Comparison of ENCODE assay signal across 18 cellular contexts in genomic region chr6:168050861-168051586, GRCh38. TPM values are rescaled to one million over a fixed set of nuclear protein-coding genes. Genes with fewer than 3 reads are reported as not detected.
DNase-seq lines count a peak whose midpoint lies in the region; ATAC-seq, FAIRE-seq and TF ChIP-seq lines count a peak whose summit lies in the region.
"Had no signal": no experiment of that assay in that cellular context is flagged by ENCODE, and none has a peak within 500 bp of the region (broad histone marks: within the 10 kb centered on the region; RNA-seq: fewer than 3 reads in every experiment).

No MANE protein-coding gene starts in this region.

- H3K4me2 ChIP-seq in neuronal stem cell (ENCODE audit: insufficient read depth, low read length, poor library complexity, severe bottlenecking) = no peak overlapping the region

- POLR2A ChIA-PET in activated CD4-positive, alpha-beta memory T cell treated with anti-CD3 and anti-CD28 coated beads for 36 hours (lab: Charles Lee) = no interaction called here

- no peak for ATAC-seq in HG02981 (IDR thresholded peaks at IDR 0.05; ENCODE audit: unreplicated experiment)

- H3K14ac ChIP-seq in neuronal stem cell (ENCODE audit: low read length) = peak overlapping the region; percentile 67

- peak overlapping the region; percentile 75 for H2BK120ac ChIP-seq in neuronal stem cell (ENCODE audit: low read depth, low read length)

- H3K4me1 Mint-ChIP-seq in activated CD4-positive, alpha-beta memory T cell treated with anti-CD3 and anti-CD28 coated beads for 36 hours (ENCODE audit: low read depth) = no peaks in the 10 kb centered on the region
- H3K4me1 Mint-ChIP-seq: activated naive CD8-positive, alpha-beta T cell treated with anti-CD3 and anti-CD28 coated beads, Interleukin-2, amount 10 ng/mL, durations not matched to agents 7 days and 5 days; neural crest cell had no signal

- peak; percentile 18 for TF ChIP-seq CTCF in foreskin fibroblast (IDR thresholded peaks at IDR 0.05; ENCODE audit: low read depth, low read length)

- H3K9me3 ChIP-seq in neuronal stem cell (replicated peaks in 1 of 2; ENCODE audit: control insufficient read depth in 2 of 2, insufficient read depth in 1 of 2, low read depth in 1 of 2, low read length in 2 of 2) = no peaks in the 10 kb centered on the region
- H3K9me3 ChIP-seq: colonic mucosa, thoracic aorta had no signal

- no peaks in the 10 kb centered on the region for H3K27me3 Mint-ChIP-seq in activated CD4-positive, alpha-beta memory T cell treated with anti-CD3 and anti-CD28 coated beads for 36 hours
- H3K27me3 Mint-ChIP-seq: activated naive CD8-positive, alpha-beta T cell treated with anti-CD3 and anti-CD28 coated beads, Interleukin-2, amount 10 ng/mL, durations not matched to agents 7 days and 5 days had no signal

- no CpG with 5 or more reads among the region's 24 CpGs for WGBS in neuronal stem cell (ENCODE audit: extremely low coverage in 2 of 2, insufficient read length in 2 of 2, insufficient replicate concordance in 1 of 2), 2 donors

- no peaks in the 10 kb centered on the region for H3K36me3 ChIP-seq in neuronal stem cell (replicated peaks in 1 of 2; ENCODE audit: control insufficient read depth in 2 of 2, insufficient read depth in 2 of 2, low read length in 2 of 2)
- H3K36me3 ChIP-seq: colonic mucosa, thoracic aorta had no signal

- H2BK5ac ChIP-seq in neuronal stem cell (ENCODE audit: low read length) = peak overlapping the region; percentile 95

- H3K4me3 Mint-ChIP-seq in activated CD4-positive, alpha-beta memory T cell treated with anti-CD3 and anti-CD28 coated beads for 36 hours = no peak overlapping the region
- H3K4me3 Mint-ChIP-seq: activated naive CD8-positive, alpha-beta T cell treated with anti-CD3 and anti-CD28 coated beads, Interleukin-2, amount 10 ng/mL, durations not matched to agents 7 days and 5 days; neural crest cell had no signal

- no peak for FAIRE-seq in RCC 7860 (lab: Jason Lieb, UNC)
- FAIRE-seq: D721Med, small intestine had no signal

- CTCF ChIA-PET in activated CD4-positive, alpha-beta memory T cell treated with anti-CD3 and anti-CD28 coated beads for 36 hours (lab: Charles Lee) = no interaction called here

- peaks cover 0 to 8% of the 10 kb centered on the region in 2 donors for H3K4me1 ChIP-seq in neuronal stem cell (ENCODE audit: control insufficient read depth in 2 of 2, insufficient read depth in 1 of 2, low read depth in 1 of 2, low read length in 2 of 2)
- H3K4me1 ChIP-seq: colonic mucosa had no signal

- no peaks in the 10 kb centered on the region for H3K9me3 Mint-ChIP-seq in activated CD4-positive, alpha-beta memory T cell treated with anti-CD3 and anti-CD28 coated beads for 36 hours
- H3K9me3 Mint-ChIP-seq: activated naive CD8-positive, alpha-beta T cell treated with anti-CD3 and anti-CD28 coated beads, Interleukin-2, amount 10 ng/mL, durations not matched to agents 7 days and 5 days; neural crest cell had no signal

- peak overlapping the region; percentile 95 for H2BK12ac ChIP-seq in neuronal stem cell (ENCODE audit: low read length)

- H3K18ac ChIP-seq in neuronal stem cell (ENCODE audit: low read length) = peak overlapping the region; percentile 83

- H2AFZ ChIP-seq in neuronal stem cell (ENCODE audit: low read length) = peak overlapping the region; percentile 61

- H3K36me3 Mint-ChIP-seq in activated CD4-positive, alpha-beta memory T cell treated with anti-CD3 and anti-CD28 coated beads for 36 hours = no peaks in the 10 kb centered on the region
- H3K36me3 Mint-ChIP-seq: activated naive CD8-positive, alpha-beta T cell treated with anti-CD3 and anti-CD28 coated beads, Interleukin-2, amount 10 ng/mL, durations not matched to agents 7 days and 5 days had no signal

- H4K8ac ChIP-seq in neuronal stem cell (ENCODE audit: low read depth, low read length) = peak overlapping the region; percentile 95

- DNase-seq in ELR (ENCODE audit: low read depth) = peak; percentile 2
- DNase-seq in NCI-H69 (lab: John Stamatoyannopoulos, UW) = peak; percentile 9
- no peak for DNase-seq in foreskin fibroblast
- no peak for DNase-seq in neuronal stem cell (ENCODE audit: low spot score)
- DNase-seq in activated CD4-positive, alpha-beta memory T cell treated with anti-CD3 and anti-CD28 coated beads for 36 hours = no peak
- DNase-seq in RCC 7860 (ENCODE audit: low spot score) = no peak
- DNase-seq: activated naive CD8-positive, alpha-beta T cell treated with anti-CD3 and anti-CD28 coated beads, Interleukin-2, amount 10 ng/mL, durations not matched to agents 7 days and 5 days; colonic mucosa; GOT3; islet precursor cell; NCI-H1105; NCI-H446; SHP77; small intestine had no signal

- intact Hi-C loops in activated CD4-positive, alpha-beta memory T cell treated with anti-CD3 and anti-CD28 coated beads for 36 hours (cut with micrococcal nuclease) = no loop called here

- H3K23ac ChIP-seq in neuronal stem cell (ENCODE audit: low read depth, low read length, poor library complexity) = peak overlapping the region; percentile 90

- no peak overlapping the region for H3K27ac ChIP-seq in neuronal stem cell (replicated peaks; ENCODE audit: low read length)
- H3K27ac ChIP-seq: colonic mucosa, thoracic aorta had no signal

- no peak overlapping the region for H3K27ac Mint-ChIP-seq in activated CD4-positive, alpha-beta memory T cell treated with anti-CD3 and anti-CD28 coated beads for 36 hours
- H3K27ac Mint-ChIP-seq: activated naive CD8-positive, alpha-beta T cell treated with anti-CD3 and anti-CD28 coated beads, Interleukin-2, amount 10 ng/mL, durations not matched to agents 7 days and 5 days had no signal

- no peak overlapping the region for H3K9ac ChIP-seq in neuronal stem cell (ENCODE audit: low read depth, low read length, poor library complexity)

- H3K4ac ChIP-seq in neuronal stem cell (ENCODE audit: low read length) = peak overlapping the region; percentile 57

- H2AK5ac ChIP-seq in neuronal stem cell (ENCODE audit: low read depth, low read length) = peak overlapping the region; percentile 92

- H2BK15ac ChIP-seq in neuronal stem cell (ENCODE audit: low read length) = peak overlapping the region; percentile 67

- peaks cover 1% of the 10 kb centered on the region for H3K79me1 ChIP-seq in neuronal stem cell (ENCODE audit: low read depth, low read length)

- peak overlapping the region; percentile 97 for H4K91ac ChIP-seq in neuronal stem cell (ENCODE audit: low read depth, low read length, poor library complexity)

- H3K27me3 ChIP-seq in neuronal stem cell (ENCODE audit: control insufficient read depth in 3 of 3, insufficient read depth in 3 of 3, low read depth in 1 of 3, low read length in 3 of 3) = no peaks in the 10 kb centered on the region
- H3K27me3 ChIP-seq: colonic mucosa had no signal

- H3K4me3 ChIP-seq in foreskin fibroblast (ENCODE audit: low read depth in 1 of 2, low read length in 2 of 2) (no peak overlapping the region), neuronal stem cell (ENCODE audit: low read length in 2 of 2) (no peak overlapping the region)
- H3K4me3 ChIP-seq: colonic mucosa, thoracic aorta had no signal

RNA-seq across cellular contexts. Expression of gene FRMD1, which starts 28.0 kb away (rescaled TPM):
- 0.20 TPM for polyA plus RNA-seq in neuronal stem cell (2013, experiment 1 of 2)
- 0.18 TPM for polyA plus RNA-seq in neuronal stem cell (2013, experiment 2 of 2)
- total RNA-seq in activated CD4-positive, alpha-beta memory T cell treated with anti-CD3 and anti-CD28 coated beads for 36 hours = not detected
- total RNA-seq: activated naive CD8-positive, alpha-beta T cell treated with anti-CD3 and anti-CD28 coated beads, Interleukin-2, amount 10 ng/mL, durations not matched to agents 7 days and 5 days; neural crest cell; thoracic aorta had no signal

RNA-seq across cellular contexts. Expression of gene KIF25, which starts 53.6 kb away (rescaled TPM):
- polyA plus RNA-seq in neuronal stem cell (2013, experiment 1 of 2) = 5.8 TPM
- 5.1 TPM for polyA plus RNA-seq in neuronal stem cell (2013, experiment 2 of 2)
- total RNA-seq in activated CD4-positive, alpha-beta memory T cell treated with anti-CD3 and anti-CD28 coated beads for 36 hours = not detected
- total RNA-seq: activated naive CD8-positive, alpha-beta T cell treated with anti-CD3 and anti-CD28 coated beads, Interleukin-2, amount 10 ng/mL, durations not matched to agents 7 days and 5 days; thoracic aorta had no signal

Comparison
In these comparisons a context has a peak if more than half of its experiments do, and no peak if none do; other contexts are left out.
1. DNase-seq: peak in ELR (single experiment) and NCI-H69 (single experiment); none in foreskin fibroblast (0 of 2), neuronal stem cell (single experiment), activated CD4-positive, alpha-beta memory T cell treated with anti-CD3 and anti-CD28 coated beads for 36 hours (single experiment) and RCC 7860 (single experiment).